9 cellular contexts compared by ENCODE assay signal in genomic region chr5:132674671-132675506, GRCh38. TPM values are rescaled to one million over a fixed set of nuclear protein-coding genes. Genes with fewer than 3 reads are reported as not detected.
DNase-seq lines count a peak whose midpoint lies in the region; ATAC-seq and TF ChIP-seq lines count a peak whose summit lies in the region.
"Had no signal": no experiment of that assay in that cellular context is flagged by ENCODE, and none has a peak within 500 bp of the region (broad histone marks: within the 10 kb centered on the region; RNA-seq: fewer than 3 reads in every experiment).

No MANE protein-coding gene starts in this region.

- TF ChIP-seq CTCF in astrocyte of the spinal cord (IDR thresholded peaks at IDR 0.05; ENCODE audit: low read depth, low read length) = no peak
- no peak for TF ChIP-seq CTCF in CD4-positive, alpha-beta T cell (IDR thresholded peaks at IDR 0.05)

- intact Hi-C loops in CD4-positive, alpha-beta T cell (cut with DNase I, micrococcal nuclease) = no loop called here

- H3K4me3 ChIP-seq in GM08714 (ENCODE audit: low read length) (peak overlapping the region; percentile 8; the same call in 1 of the 2 replicates), astrocyte of the spinal cord (ENCODE audit: low read depth, low read length) (no peak overlapping the region)

- H3K4me3 Mint-ChIP-seq in CD4-positive, alpha-beta T cell = no peak overlapping the region

- no peaks in the 10 kb centered on the region for H3K4me1 Mint-ChIP-seq in CD4-positive, alpha-beta T cell (ENCODE audit: low read depth)

- no peak overlapping the region for H3K27ac Mint-ChIP-seq in CD4-positive, alpha-beta T cell

- H3K27ac ChIP-seq in CD4-positive, alpha-beta T cell (ENCODE audit: low read depth, low read length) = no peak overlapping the region
- H3K27ac ChIP-seq: parathyroid adenoma had no signal

- in situ Hi-C loops in astrocyte of the spinal cord (cut with HindIII; ENCODE audit: low sequenced_read_pairs) = no loop called here

- no peaks in the 10 kb centered on the region for H3K9me3 Mint-ChIP-seq in CD4-positive, alpha-beta T cell

- H3K27me3 ChIP-seq in CD4-positive, alpha-beta T cell (ENCODE audit: control insufficient read depth, insufficient read depth, low read length) = no peaks in the 10 kb centered on the region

- H3K27me3 Mint-ChIP-seq in CD4-positive, alpha-beta T cell = no peaks in the 10 kb centered on the region

- no peaks in the 10 kb centered on the region for H3K9me3 ChIP-seq in CD4-positive, alpha-beta T cell (ENCODE audit: control insufficient read depth, low read length)

- DNase-seq in astrocyte of the spinal cord (ENCODE audit: low read depth, low spot score) (peak; percentile 96), myocyte (ENCODE audit: low read depth) (peak; percentile 83), middle frontal gyrus (ENCODE audit: extremely low spot score, low spot score) (no peak), activated gamma-delta T cell (lab: John Stamatoyannopoulos, UW) (no peak)
- no peak for DNase-seq in CD4-positive, alpha-beta T cell

- CTCF ChIA-PET in CD4-positive, alpha-beta T cell (lab: Charles Lee) = no interaction called here

- no peaks in the 10 kb centered on the region for H3K36me3 Mint-ChIP-seq in CD4-positive, alpha-beta T cell (ENCODE audit: low read depth)

- POLR2A ChIA-PET in CD4-positive, alpha-beta T cell (lab: Charles Lee) = interaction anchor here (1.4 kb wide), 1 partner anchor 73 kb away, joined by 4 read pairs; the partner anchor contains the start of gene CCNI2

- peak; percentile 78 for ATAC-seq in GM19468 (IDR thresholded peaks at IDR 0.05; ENCODE audit: extremely low read depth, unreplicated experiment)
- peak; percentile 77 for ATAC-seq in HG03442 (IDR thresholded peaks at IDR 0.05; ENCODE audit: unreplicated experiment)
- ATAC-seq in CD4-positive, alpha-beta T cell (ENCODE audit: poor library complexity) = no peak

RNA-seq across cellular contexts. Expression of gene IL4, which starts 1.1 kb away (rescaled TPM):
- total RNA-seq in myocyte = not detected in 2 replicates
- polyA plus RNA-seq in myocyte (2012) = not detected
- not detected for total RNA-seq in CD4-positive, alpha-beta T cell

RNA-seq across cellular contexts. Expression of gene IL13, which starts 16.9 kb away (rescaled TPM):
- total RNA-seq in myocyte = not detected in 2 replicates
- not detected for polyA plus RNA-seq in myocyte (2012)
- total RNA-seq in CD4-positive, alpha-beta T cell = under 1 TPM in 1 of 2 experiments, not detected in 1; 0.17 TPM

Comparison
In these comparisons a context has a peak if more than half of its experiments do, and no peak if none do; other contexts are left out.
1. DNase-seq: peak in astrocyte of the spinal cord (single experiment) and myocyte (single experiment); none in middle frontal gyrus (single experiment), activated gamma-delta T cell (single experiment) and CD4-positive, alpha-beta T cell (0 of 10).